ENCODE assay signal across 26 cellular contexts in genomic region chr9:38293022-38293421, GRCh38.
"Had no signal": no experiment of that assay in that cellular context is flagged by ENCODE, and none has a peak within 500 bp of the region (broad histone marks: within the 10 kb centered on the region; RNA-seq: fewer than 3 reads in every experiment).

No MANE protein-coding gene starts in this region.

- H3K27me3 ChIP-seq: left lung, ovary, right atrium auricular region, right lobe of liver, tibial nerve, vagina had no signal

- H3K4me2 ChIP-seq: smooth muscle cell had no signal

- H3K27ac ChIP-seq: left lung, ovary, right atrium auricular region, right lobe of liver, tibial nerve, vagina had no signal

- H3K4me1 ChIP-seq: left lung, right lobe of liver had no signal

- H3K36me3 ChIP-seq: left lung, ovary, right atrium auricular region, right lobe of liver, tibial nerve, vagina had no signal

- H3K9me3 ChIP-seq: left lung, mucosa of descending colon, ovary, right atrium auricular region, right lobe of liver, tibial nerve, vagina had no signal

- ATAC-seq: left colon; left lung; mucosa of descending colon; naive thymus-derived CD4-positive, alpha-beta T cell; natural killer cell treated with Interleukin-12 subunit alpha and Interleukin-12 subunit beta and Interleukin-15 and Interleukin-18, amount 100 ng/mL, for 72 hours; right lobe of liver; stimulated activated memory B cell treated with anti-CD40 and anti-IgM and Interleukin-4, amounts not matched to agents 10 μg/mL and 1 μg/mL and 100 μg/mL, for 72 hours; stimulated activated naive CD8-positive, alpha-beta T cell treated with anti-CD3 and anti-CD28 coated beads, Interleukin-15, amount 100 ng/mL, for 72 hours had no signal

- H3K4me3 ChIP-seq: left lung, lung, mucosa of descending colon, ovary, right atrium auricular region, right lobe of liver, smooth muscle cell, tibial nerve, vagina had no signal

- FAIRE-seq: islet of Langerhans, kidney had no signal

- DNase-seq: hippocampal formation; immature natural killer cell; kidney; left colon; left lung; mesendoderm; midbrain; mucosa of descending colon; naive thymus-derived CD4-positive, alpha-beta T cell; ovary; stimulated activated CD4-positive, alpha-beta T cell treated with anti-CD3 and anti-CD28 coated beads, Interleukin-1b, Interleukin-23, amount 100 ng/mL, for 48 hours; stimulated activated CD4-positive, alpha-beta T cell treated with anti-CD3 and anti-CD28 coated beads, Interleukin-2, amount 100 ng/mL, for 48 hours; stimulated activated CD4-positive, alpha-beta T cell treated with anti-CD3 and anti-CD28 coated beads, Interleukin-4, amount 100 ng/mL, for 4 hours; stimulated activated CD8-positive, alpha-beta memory T cell treated with anti-CD3 and anti-CD28 coated beads, Interleukin-4, amount 100 ng/mL, for 48 hours; stimulated activated naive CD4-positive, alpha-beta T cell treated with Interleukin-2 at 50 U/mL for 16 hours; stimulated activated naive CD8-positive, alpha-beta T cell treated with anti-CD3 and anti-CD28 coated beads, Interleukin-15, amount 100 ng/mL, for 72 hours; substantia nigra had no signal
